Comparison of ENCODE assay signal across 9 cellular contexts in the genomic region with DNA sequence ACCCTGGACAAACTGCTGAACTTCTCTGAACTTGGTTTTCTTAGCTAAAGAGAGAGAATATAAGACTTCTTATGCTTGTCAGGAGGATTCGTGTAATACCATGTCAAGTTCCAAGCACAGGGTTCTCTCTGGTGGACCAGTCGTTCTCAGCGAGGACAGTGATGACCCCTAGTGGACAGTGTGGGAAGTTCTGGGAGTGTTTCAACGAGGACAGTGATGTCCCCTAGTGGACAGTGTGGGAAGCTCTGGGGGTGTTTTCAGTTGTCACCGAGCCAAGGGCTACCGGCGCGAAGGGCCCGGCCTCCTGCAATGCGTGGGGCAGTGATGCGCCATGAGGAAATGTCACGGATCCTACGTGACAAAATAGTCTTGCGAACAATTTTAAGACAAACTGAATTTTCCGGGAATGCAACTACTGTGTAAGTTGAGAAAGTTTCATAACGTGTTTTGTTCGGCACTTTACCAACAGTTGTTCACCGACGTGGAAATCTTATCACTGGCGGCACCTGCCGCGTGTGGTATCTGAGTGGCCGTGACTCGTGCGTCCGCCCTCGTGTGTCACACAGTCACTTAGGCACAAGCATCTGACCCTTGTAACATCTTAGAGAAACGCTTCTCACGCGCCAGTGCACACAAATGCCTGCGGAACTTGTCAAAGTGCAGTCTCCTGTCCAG. TPM values are rescaled to one million over a fixed set of nuclear protein-coding genes. Genes with fewer than 3 reads are reported as not detected.
DNase-seq lines count a peak whose midpoint lies in the region; ATAC-seq and TF ChIP-seq lines count a peak whose summit lies in the region.
"Had no signal": no experiment of that assay in that cellular context is flagged by ENCODE, and none has a peak within 500 bp of the region (broad histone marks: within the 10 kb centered on the region; RNA-seq: fewer than 3 reads in every experiment).

No MANE protein-coding gene starts in this region.

- peaks cover 7% of the 10 kb centered on the region for H3K4me1 Mint-ChIP-seq in chondrocyte (ENCODE audit: low read depth)

- H3K36me3 Mint-ChIP-seq in chondrocyte (ENCODE audit: low read depth): no peaks in the 10 kb centered on the region

- DNase-seq in C1 segment of cervical spinal cord (lab: John Stamatoyannopoulos, UW) (peak in 12 of 14 donors; percentile 52 to 82 (median 66)), NCI-H510A treated with DMSO at 0.1 percent for 48 hours (lab: John Stamatoyannopoulos, UW) (peak; percentile 93), chondrocyte (ENCODE audit: low spot score) (no peak), left lobe of liver (ENCODE audit: low spot score) (peak; percentile 90)
- DNase-seq in activated CD4-positive, alpha-beta T cell treated with anti-CD3 and anti-CD28 coated beads for 1 hour: peak; percentile 75
- peak; percentile 75 to 81 for DNase-seq in stimulated activated CD4-positive, alpha-beta T cell treated with anti-CD3 and anti-CD28 coated beads, Interleukin-4, amount 100 ng/mL, for 4 hours

- peak; percentile 100 for TF ChIP-seq CTCF in chondrocyte (IDR thresholded peaks at IDR 0.05)

- H3K4me3 Mint-ChIP-seq in chondrocyte (ENCODE audit: unreplicated experiment): peak overlapping the region; percentile 40
- H3K4me3 Mint-ChIP-seq: T-helper 1 cell treated with Interleukin-12 subunit alpha and Interleukin-12 subunit beta and Interleukin-4 antibody, amounts not matched to agents 30 μg/mL and 1 μg/mL, for 36 hours had no signal

- H3K27me3 Mint-ChIP-seq in chondrocyte (ENCODE audit: low read depth): no peaks in the 10 kb centered on the region

- no peak overlapping the region for H3K27ac Mint-ChIP-seq in chondrocyte (ENCODE audit: unreplicated experiment)
- H3K27ac Mint-ChIP-seq: T-helper 1 cell treated with Interleukin-12 subunit alpha and Interleukin-12 subunit beta and Interleukin-4 antibody, amounts not matched to agents 30 μg/mL and 1 μg/mL, for 36 hours had no signal

- ATAC-seq in GM19324 (IDR thresholded peaks at IDR 0.05; ENCODE audit: low FRiP score, unreplicated experiment): peak; percentile 57
- peak; percentile 92 for ATAC-seq in HG03460 (IDR thresholded peaks at IDR 0.05; ENCODE audit: unreplicated experiment)
- ATAC-seq in left lobe of liver: peak; percentile 82

- no peaks in the 10 kb centered on the region for H3K9me3 Mint-ChIP-seq in chondrocyte (ENCODE audit: low read depth)
- H3K9me3 Mint-ChIP-seq: T-helper 1 cell treated with Interleukin-12 subunit alpha and Interleukin-12 subunit beta and Interleukin-4 antibody, amounts not matched to agents 30 μg/mL and 1 μg/mL, for 36 hours had no signal

RNA-seq across cellular contexts. Expression of a gene that starts 39.3 kb away (rescaled TPM):
- total RNA-seq in chondrocyte (not detected in 3 replicates), left lobe of liver (0.08 TPM)

RNA-seq across cellular contexts. Expression of a gene that starts 57.4 kb away (rescaled TPM):
- 35.5 to 39.8 TPM (median 38.6 TPM) in 3 replicates for total RNA-seq in chondrocyte
- total RNA-seq in left lobe of liver: 55.2 TPM
